Comparison of ENCODE assay signal across 23 cellular contexts in the genomic region with DNA sequence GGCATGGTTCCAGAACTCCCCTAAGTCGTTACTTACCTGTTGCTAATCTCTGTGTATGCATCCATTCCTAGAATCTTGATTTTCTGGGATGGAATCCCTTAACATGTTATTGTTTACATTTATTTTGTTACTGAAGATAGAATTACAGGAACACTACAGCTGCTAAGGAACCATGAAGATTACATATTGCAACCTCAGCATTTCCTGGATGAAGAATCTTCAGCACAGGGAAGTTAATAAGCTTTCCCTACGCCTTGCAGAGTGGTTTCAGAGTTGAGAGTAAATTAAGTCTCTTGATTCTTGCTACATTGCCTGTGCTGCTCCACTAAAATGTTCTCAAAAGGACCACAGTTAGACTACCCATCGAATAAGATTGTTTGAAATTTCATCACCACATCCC. TPM values are rescaled to one million over a fixed set of nuclear protein-coding genes. Genes with fewer than 3 reads are reported as not detected.
"Had no signal": no experiment of that assay in that cellular context is flagged by ENCODE, and none has a peak within 500 bp of the region (broad histone marks: within the 10 kb centered on the region; RNA-seq: fewer than 3 reads in every experiment).

No MANE protein-coding gene starts in this region.

- DNase-seq: activated CD4-positive, alpha-beta memory T cell treated with anti-CD3 and anti-CD28 coated beads, Interleukin-2, amount 10 ng/mL, durations not matched to agents 7 days and 5 days; activated CD4-positive, alpha-beta T cell treated with anti-CD3 and anti-CD28 coated beads, Interleukin-2, amount 10 ng/mL, durations not matched to agents 7 days and 5 days; activated CD4-positive, CD25-positive, alpha-beta regulatory T cell; activated naive CD4-positive, alpha-beta T cell treated with anti-CD3 and anti-CD28 coated beads, Interleukin-2, amount 50 U/mL, for 16 hours; activated naive CD8-positive, alpha-beta T cell treated with anti-CD3 and anti-CD28 coated beads, Interleukin-2, amount 10 ng/mL, durations not matched to agents 7 days and 5 days; adrenal gland; aorta; caudate nucleus; colonic mucosa; Kasumi-1; NCI-H1105 treated with DMSO at 0.1 percent for 48 hours; NCI-H146; NCI-H1930; NCI-H345; NCI-H510A; NCI-H526 treated with DMSO at 0.1 percent for 48 hours; PC-9; SIG-M5; T-cell; T-helper 2 cell had no signal

- H3K27me3 Mint-ChIP-seq: activated CD4-positive, alpha-beta memory T cell treated with anti-CD3 and anti-CD28 coated beads, Interleukin-2, amount 10 ng/mL, durations not matched to agents 7 days and 5 days; activated CD4-positive, alpha-beta T cell treated with anti-CD3 and anti-CD28 coated beads, Interleukin-2, amount 10 ng/mL, durations not matched to agents 7 days and 5 days; activated naive CD8-positive, alpha-beta T cell treated with anti-CD3 and anti-CD28 coated beads, Interleukin-2, amount 10 ng/mL, durations not matched to agents 7 days and 5 days; T-cell had no signal

- H3K27ac ChIP-seq: adrenal gland, breast epithelium, colonic mucosa, PC-9, VCaP had no signal

- H3K4me3 ChIP-seq: adrenal gland, breast epithelium, colonic mucosa, PC-9 had no signal

- H2AFZ ChIP-seq: PC-9 had no signal

- ATAC-seq: T-cell had no signal

- H3K27me3 ChIP-seq: adrenal gland, breast epithelium, colonic mucosa had no signal

- H3K9me3 ChIP-seq: adrenal gland, breast epithelium, colonic mucosa had no signal

- H3K4me1 Mint-ChIP-seq: activated CD4-positive, alpha-beta memory T cell treated with anti-CD3 and anti-CD28 coated beads, Interleukin-2, amount 10 ng/mL, durations not matched to agents 7 days and 5 days had no signal

- H3K4me3 Mint-ChIP-seq: activated CD4-positive, alpha-beta memory T cell treated with anti-CD3 and anti-CD28 coated beads, Interleukin-2, amount 10 ng/mL, durations not matched to agents 7 days and 5 days; activated CD4-positive, alpha-beta T cell treated with anti-CD3 and anti-CD28 coated beads, Interleukin-2, amount 10 ng/mL, durations not matched to agents 7 days and 5 days; activated naive CD8-positive, alpha-beta T cell treated with anti-CD3 and anti-CD28 coated beads, Interleukin-2, amount 10 ng/mL, durations not matched to agents 7 days and 5 days; T-cell had no signal

- H3K4me1 ChIP-seq: adrenal gland, breast epithelium, colonic mucosa had no signal

- H3K36me3 ChIP-seq: adrenal gland, breast epithelium, colonic mucosa had no signal

- H3K4me2 ChIP-seq: PC-9 had no signal

RNA-seq across cellular contexts. Expression of a gene that starts 31.4 kb away (rescaled TPM):
- total RNA-seq: aorta, colonic mucosa had no signal

RNA-seq across cellular contexts. Expression of a gene that starts 59.8 kb away (rescaled TPM):
- total RNA-seq: cerebellum, PC-9 had no signal
